In genomic region chr17:46785696-46786095, GRCh38 we compare ENCODE assay signal across 30 cellular contexts. TPM values are rescaled to one million over a fixed set of nuclear protein-coding genes. Genes with fewer than 3 reads are reported as not detected.
DNase-seq lines count a peak whose midpoint lies in the region; ATAC-seq, FAIRE-seq and TF ChIP-seq lines count a peak whose summit lies in the region.
"Had no signal": no experiment of that assay in that cellular context is flagged by ENCODE, and none has a peak within 500 bp of the region (broad histone marks: within the 10 kb centered on the region; RNA-seq: fewer than 3 reads in every experiment).

No MANE protein-coding gene starts in this region.

- H3K4me1 Mint-ChIP-seq in activated T-cell treated with anti-CD3 and anti-CD28 coated beads, Interleukin-2, amount 50 U/mL, for 24 hours (ENCODE audit: low read depth) = no peaks in the 10 kb centered on the region
- H3K4me1 Mint-ChIP-seq: activated naive CD8-positive, alpha-beta T cell treated with anti-CD3 and anti-CD28 coated beads, Interleukin-2, amount 10 ng/mL, durations not matched to agents 7 days and 5 days had no signal

- H3K4me3 ChIP-seq in HepG2 (replicated peaks in 1 of 3; ENCODE audit: insufficient read depth in 1 of 3, low read depth in 2 of 3, low read length in 3 of 3) = no peak overlapping the region; a peak in 1 of 6 replicates
- H3K4me3 ChIP-seq in right lobe of liver = no peak overlapping the region
- H3K4me3 ChIP-seq in K562 = no peak overlapping the region
- no peak overlapping the region for H3K4me3 ChIP-seq in upper lobe of right lung
- H3K4me3 ChIP-seq: colonic mucosa, GM23248, Peyer's patch, uterus had no signal

- TF ChIP-seq EP300 in HepG2 (IDR thresholded peaks at IDR 0.05; ENCODE audit: low read depth in 2 of 2, low read length in 2 of 2) (no peak), HepG2 (CRISPR knock-in tag; IDR thresholded peaks at IDR 0.05; ENCODE audit: borderline replicate concordance) (no peak), K562 (IDR thresholded peaks at IDR 0.05; ENCODE audit: low read length) (no peak)

- FAIRE-seq in HepG2 (lab: Jason Lieb, UNC) (no peak), K562 (lab: Jason Lieb, UNC) (no peak)
- FAIRE-seq: astrocyte, small intestine had no signal

- H3K9me1 ChIP-seq in K562 (ENCODE audit: control insufficient read depth, insufficient read depth, low read length) = no peaks in the 10 kb centered on the region

- intact Hi-C loops in HepG2 (cut with micrococcal nuclease; ENCODE audit: unreplicated experiment) = no loop called here
- intact Hi-C loops in right lobe of liver (cut with DNase I) = no loop called here
- intact Hi-C loops in K562 (cut with micrococcal nuclease) = no loop called here
- intact Hi-C loops in upper lobe of right lung (cut with DNase I) = no loop called here

- 27% methylated on average over 7 of the region's 7 CpGs for WGBS in HepG2 (ENCODE audit: low lambda C conversion rate)
- WGBS in right lobe of liver (ENCODE audit: insufficient coverage, low coverage, low lambda C conversion rate, missing lambda C conversion rate) = 61% methylated on average over 5 of the region's 7 CpGs
- WGBS in K562 (ENCODE audit: insufficient coverage, low coverage, missing lambda C conversion rate) = 14% methylated on average over 5 of the region's 7 CpGs

- peak; percentile 7; the same call in 1 of the 3 replicates for ATAC-seq in HepG2
- ATAC-seq in right lobe of liver = no peak
- ATAC-seq in K562 = peak; percentile 28; the same call in 2 of the 3 replicates
- peak; percentile 45 for ATAC-seq in upper lobe of right lung
- ATAC-seq in HG03039 (IDR thresholded peaks at IDR 0.05; ENCODE audit: unreplicated experiment) = no peak
- ATAC-seq: left colon had no signal

- TF ChIP-seq RAD21 in HepG2 (CRISPR knock-in tag; IDR thresholded peaks at IDR 0.05) (no peak), K562 (CRISPR knock-in tag; conservative IDR thresholded peaks at IDR 0.05 in 1 of 2, IDR thresholded peaks at IDR 0.05 in 1 of 2) (no peak)

- no peaks in the 10 kb centered on the region for H3K36me3 Mint-ChIP-seq in activated T-cell treated with anti-CD3 and anti-CD28 coated beads, Interleukin-2, amount 50 U/mL, for 24 hours (ENCODE audit: low read depth)
- H3K36me3 Mint-ChIP-seq: activated naive CD8-positive, alpha-beta T cell treated with anti-CD3 and anti-CD28 coated beads, Interleukin-2, amount 10 ng/mL, durations not matched to agents 7 days and 5 days had no signal

- H3K27me3 Mint-ChIP-seq in activated T-cell treated with anti-CD3 and anti-CD28 coated beads, Interleukin-2, amount 50 U/mL, for 24 hours = peaks cover 8% of the 10 kb centered on the region

- H2AFZ ChIP-seq in HepG2 (ENCODE audit: low read length) (no peak overlapping the region), K562 (ENCODE audit: low read depth, low read length) (peak overlapping the region; percentile 74)
- H2AFZ ChIP-seq: GM23248, parathyroid adenoma had no signal

- TF ChIP-seq POLR2A in HepG2 (IDR thresholded peaks at IDR 0.05; ENCODE audit: insufficient read depth in 1 of 2, low read depth in 2 of 2, low read length in 2 of 2) = no peak
- TF ChIP-seq POLR2A in right lobe of liver (IDR thresholded peaks at IDR 0.05) = no peak
- TF ChIP-seq POLR2A in K562 (conservative IDR thresholded peaks at IDR 0.05) = no peak

- TF ChIP-seq CTCF in HepG2 (CRISPR knock-in tag; IDR thresholded peaks at IDR 0.05) = no peak
- TF ChIP-seq CTCF in right lobe of liver (IDR thresholded peaks at IDR 0.05) = no peak
- no peak for TF ChIP-seq CTCF in K562 (IDR thresholded peaks at IDR 0.05 in 2 of 3, conservative IDR thresholded peaks at IDR 0.05 in 1 of 3; ENCODE audit: insufficient read depth in 2 of 3, low read depth in 1 of 3, low read length in 3 of 3)
- TF ChIP-seq CTCF in upper lobe of right lung (IDR thresholded peaks at IDR 0.05) = no peak

- H3K9me3 ChIP-seq in HepG2 (ENCODE audit: low read length) = no peaks in the 10 kb centered on the region
- H3K9me3 ChIP-seq in right lobe of liver = no peaks in the 10 kb centered on the region
- no peaks in the 10 kb centered on the region for H3K9me3 ChIP-seq in K562 (replicated peaks; ENCODE audit: control insufficient read depth, insufficient read depth, low read depth, low read length)
- no peaks in the 10 kb centered on the region for H3K9me3 ChIP-seq in upper lobe of right lung
- H3K9me3 ChIP-seq: colonic mucosa, Peyer's patch, uterus had no signal

- no peak for DNase-seq in HepG2 (ENCODE audit: low spot score)
- no peak for DNase-seq in right lobe of liver
- DNase-seq in K562 (ENCODE audit: extremely low read depth in 1 of 4, low spot score in 3 of 4) = peak in 3 of 4 experiments; percentile 58 to 63 (median 60)
- peak; percentile 23 for DNase-seq in left kidney (ENCODE audit: low read depth, low spot score)
- no peak for DNase-seq in upper lobe of right lung
- no peak for DNase-seq in activated T-cell treated with anti-CD3 and anti-CD28 coated beads, Interleukin-2, amount 50 U/mL, for 24 hours
- no peak for DNase-seq in DMS153 treated with DMSO at 0.1 percent for 48 hours (lab: John Stamatoyannopoulos, UW; ENCODE audit: unreplicated experiment)
- DNase-seq: 8988T; activated CD4-positive, alpha-beta T cell treated with anti-CD3 and anti-CD28 coated beads for 4 hours; activated gamma-delta T cell; activated naive CD8-positive, alpha-beta T cell treated with anti-CD3 and anti-CD28 coated beads, Interleukin-2, amount 10 ng/mL, durations not matched to agents 7 days and 5 days; colonic mucosa; DMS79; GM23248; Kasumi-1; left colon; NCI-H1417 treated with DMSO at 0.1 percent for 48 hours; NCI-H2081 treated with DMSO at 0.1 percent for 48 hours; NCI-H2227 treated with DMSO at 0.1 percent for 48 hours; Peyer's patch; small intestine; stimulated activated naive CD4-positive, alpha-beta T cell; T-helper 9 cell; uterus had no signal

- H3K27me3 ChIP-seq in HepG2 (ENCODE audit: control insufficient read depth in 1 of 2, insufficient read depth in 2 of 2, low read length in 2 of 2) (peaks cover 3 to 39% of the 10 kb centered on the region in 2 experiments; a peak in 4 of 5 replicates), right lobe of liver (no peaks in the 10 kb centered on the region), K562 (ENCODE audit: control insufficient read depth in 2 of 2, insufficient read depth in 2 of 2, low read length in 2 of 2) (no peaks in the 10 kb centered on the region), upper lobe of right lung (no peaks in the 10 kb centered on the region)
- H3K27me3 ChIP-seq: colonic mucosa, Peyer's patch, uterus had no signal

- H3K36me3 ChIP-seq in HepG2 (replicated peaks in 1 of 2; ENCODE audit: control insufficient read depth in 1 of 2, insufficient read depth in 2 of 2, low read length in 2 of 2) (no peaks in the 10 kb centered on the region), right lobe of liver (no peaks in the 10 kb centered on the region), K562 (ENCODE audit: control insufficient read depth, insufficient read depth, low read length) (no peaks in the 10 kb centered on the region), upper lobe of right lung (no peaks in the 10 kb centered on the region)
- H3K36me3 ChIP-seq: colonic mucosa, Peyer's patch, uterus had no signal

- H3K27ac Mint-ChIP-seq in activated T-cell treated with anti-CD3 and anti-CD28 coated beads, Interleukin-2, amount 50 U/mL, for 24 hours = no peak overlapping the region
- H3K27ac Mint-ChIP-seq: activated naive CD8-positive, alpha-beta T cell treated with anti-CD3 and anti-CD28 coated beads, Interleukin-2, amount 10 ng/mL, durations not matched to agents 7 days and 5 days had no signal

- BruUV-seq in HepG2 (replicated peaks; lab: Mats Ljungman, UMichigan) = no TSS peak
- no TSS peak for BruUV-seq in K562 (replicated peaks; lab: Mats Ljungman, UMichigan)

- no peaks in the 10 kb centered on the region for H3K9me3 Mint-ChIP-seq in activated T-cell treated with anti-CD3 and anti-CD28 coated beads, Interleukin-2, amount 50 U/mL, for 24 hours
- H3K9me3 Mint-ChIP-seq: activated naive CD8-positive, alpha-beta T cell treated with anti-CD3 and anti-CD28 coated beads, Interleukin-2, amount 10 ng/mL, durations not matched to agents 7 days and 5 days had no signal

- H3K27ac ChIP-seq in HepG2 (ENCODE audit: extremely low read length, insufficient read depth, low read length) (no peak overlapping the region), right lobe of liver (no peak overlapping the region), K562 (ENCODE audit: extremely low read depth, low read depth, low read length) (no peak overlapping the region), upper lobe of right lung (no peak overlapping the region)
- H3K27ac ChIP-seq: C4-2B, colonic mucosa, GM23248, HL-60, parathyroid adenoma, Peyer's patch, uterus, VCaP had no signal

- H3K4me2 ChIP-seq in HepG2 (ENCODE audit: low read depth, low read length) = peak overlapping the region; percentile 10; the same call in 1 of the 2 replicates
- no peak overlapping the region for H3K4me2 ChIP-seq in K562 (ENCODE audit: insufficient read depth, low read length)

- H4K20me1 ChIP-seq in HepG2 (ENCODE audit: insufficient read depth, low read length) = no peaks in the 10 kb centered on the region
- no peaks in the 10 kb centered on the region for H4K20me1 ChIP-seq in K562 (replicated peaks; ENCODE audit: control insufficient read depth, insufficient read depth, low read length)

- no peak overlapping the region for H3K4me3 Mint-ChIP-seq in activated T-cell treated with anti-CD3 and anti-CD28 coated beads, Interleukin-2, amount 50 U/mL, for 24 hours
- H3K4me3 Mint-ChIP-seq: activated naive CD8-positive, alpha-beta T cell treated with anti-CD3 and anti-CD28 coated beads, Interleukin-2, amount 10 ng/mL, durations not matched to agents 7 days and 5 days had no signal

- H3K9ac ChIP-seq in HepG2 (ENCODE audit: insufficient read depth, low read depth, low read length) = no peak overlapping the region
- peak overlapping the region in 1 of 2 experiments; percentile 83; a peak in 2 of 4 replicates for H3K9ac ChIP-seq in K562 (ENCODE audit: insufficient read depth in 1 of 2, low read depth in 2 of 2, low read length in 2 of 2)
- H3K9ac ChIP-seq: GM23248, parathyroid adenoma had no signal

- in situ Hi-C loops in HepG2 (cut with HindIII; ENCODE audit: extremely low pct_ligation_motif_present, low pct_unique_long_range_greater_than_20kb) = loop anchor here (10.0 kb wide), 1 partner anchor 51 kb away; no protein-coding TSS in a partner anchor
- in situ Hi-C loops in K562 (cut with MboI) = no loop called here

- H3K4me1 ChIP-seq in HepG2 (ENCODE audit: insufficient read depth, low read length) (peaks cover 37% of the 10 kb centered on the region), right lobe of liver (peaks cover 0 to 7% (median 0%) of the 10 kb centered on the region in 4 donors), K562 (replicated peaks in 1 of 2; ENCODE audit: control insufficient read depth in 2 of 2, insufficient read depth in 2 of 2, low read length in 2 of 2) (peaks cover 23 to 51% of the 10 kb centered on the region in 2 experiments), upper lobe of right lung (no peaks in the 10 kb centered on the region)
- H3K4me1 ChIP-seq: colonic mucosa, parathyroid adenoma, uterus had no signal

- CTCF ChIA-PET in HepG2 (lab: Yijun Ruan, JAX; ENCODE audit: low intra/inter-chr PET ratio, low total read pairs) (no interaction called here), K562 (lab: Yijun Ruan, JAX; ENCODE audit: low intra/inter-chr PET ratio) (no interaction called here)

- H3K79me2 ChIP-seq in HepG2 (ENCODE audit: insufficient read depth, low read length) (no peaks in the 10 kb centered on the region), K562 (ENCODE audit: control insufficient read depth, insufficient read depth, low read length) (no peaks in the 10 kb centered on the region)
- H3K79me2 ChIP-seq: parathyroid adenoma had no signal

- POLR2A ChIA-PET in HepG2 (lab: Yijun Ruan, JAX) = no interaction called here
- POLR2A ChIA-PET in K562 (lab: Yijun Ruan, JAX) = interaction anchor here (0.7 to 1.2 kb wide), 4 partner anchors 9 to 12 kb away, joined by 3 to 5 read pairs (median 4); no protein-coding TSS in a partner anchor

RNA-seq across cellular contexts. Expression of gene WNT3, which starts 32.8 kb away (rescaled TPM):
- total RNA-seq in HepG2 (2016; rRNA removed; fragmentation: Illumina TruSeq; extraction: Trizol) = 6.4 and 8.5 TPM in 2 replicates
- 0.71 and 1.2 TPM in 2 replicates for total RNA-seq in HepG2 (2016; cell fraction: cytosol; rRNA removed; fragmentation: Illumina TruSeq; extraction: Trizol; ENCODE audit: low read depth)
- total RNA-seq in HepG2 (2016; cell fraction: insoluble cytoplasmic fraction; rRNA removed; fragmentation: Illumina TruSeq; extraction: Trizol) = 5.9 and 8.3 TPM in 2 replicates
- total RNA-seq in HepG2 (2016; cell fraction: membrane; rRNA removed; fragmentation: Illumina TruSeq; extraction: Trizol) = 4.3 and 4.8 TPM in 2 replicates
- 8.4 and 9.8 TPM in 2 replicates for total RNA-seq in HepG2 (2016; cell fraction: nucleus; rRNA removed; fragmentation: Illumina TruSeq; extraction: Trizol)
- 10.3 and 12.5 TPM in 2 replicates for polyA plus RNA-seq in HepG2 (2011; rRNA removed)
- polyA plus RNA-seq in HepG2 (2011; cell fraction: cytosol; rRNA removed) = 5.1 and 6.8 TPM in 2 replicates
- polyA plus RNA-seq in HepG2 (2011; cell fraction: nucleus; rRNA removed) = 27.1 and 28.5 TPM in 2 replicates
- 6.9 and 7.4 TPM in 2 replicates for polyA plus RNA-seq in HepG2 (2012)
- polyA plus RNA-seq in HepG2 (2016; cell fraction: cytosol; fragmentation: Illumina TruSeq; extraction: Trizol; ENCODE audit: low read depth) = 0.82 and 0.98 TPM in 2 replicates
- polyA plus RNA-seq in HepG2 (2016; cell fraction: insoluble cytoplasmic fraction; fragmentation: Illumina TruSeq; extraction: Trizol; ENCODE audit: low read depth) = 6.2 TPM in 2 replicates
- polyA plus RNA-seq in HepG2 (2016; cell fraction: membrane; fragmentation: Illumina TruSeq; extraction: Trizol; ENCODE audit: low read depth) = 2.9 and 3.1 TPM in 2 replicates
- polyA plus RNA-seq in HepG2 (2016; cell fraction: nucleus; fragmentation: Illumina TruSeq; extraction: Trizol; ENCODE audit: insufficient read depth, low read depth) = 27.6 and 28.5 TPM in 2 replicates
- polyA minus RNA-seq in HepG2 (2011; rRNA and poly(A)+ RNA removed; ENCODE audit: low replicate concordance) = 4.4 and 6.5 TPM in 2 replicates
- 2.9 and 3.2 TPM in 2 replicates for polyA minus RNA-seq in HepG2 (2011; cell fraction: cytosol; rRNA and poly(A)+ RNA removed)
- 5.0 and 6.2 TPM in 2 replicates for polyA minus RNA-seq in HepG2 (2011; cell fraction: nucleus; rRNA and poly(A)+ RNA removed)
- 1 to 10 TPM; 1.0 to 5.0 (median 4.0) TPM for total RNA-seq in right lobe of liver
- total RNA-seq in K562 (2011; cell fraction: chromatin; rRNA removed; ENCODE audit: low replicate concordance) = 8.1 and 10.9 TPM in 2 replicates
- total RNA-seq in K562 (2011; cell fraction: nucleolus; rRNA removed) = 6.1 and 6.8 TPM in 2 replicates
- total RNA-seq in K562 (2011; cell fraction: nucleoplasm; rRNA removed) = 7.8 and 8.3 TPM in 2 replicates
- total RNA-seq in K562 (2014; rRNA removed) = 1.5 and 2.9 TPM in 2 replicates
- 2.2 and 2.4 TPM in 2 replicates for total RNA-seq in K562 (2014; rRNA removed; fragmentation: Illumina TruSeq; extraction: Trizol)
- 2.6 and 2.8 TPM in 2 replicates for total RNA-seq in K562 (2015; rRNA removed; fragmentation: Illumina TruSeq; extraction: Trizol)
- total RNA-seq in K562 (2021) = 2.7 and 3.5 TPM in 2 replicates
- 5.9 and 6.1 TPM in 2 replicates for polyA plus RNA-seq in K562 (2011; rRNA removed)
- polyA plus RNA-seq in K562 (2011; cell fraction: cytosol; rRNA removed) = 3.4 and 3.9 TPM in 2 replicates
- polyA plus RNA-seq in K562 (2011; cell fraction: nucleus; rRNA removed) = 18.0 and 19.7 TPM in 2 replicates
- 2.5 and 2.8 TPM in 2 replicates for polyA plus RNA-seq in K562 (2012)
- polyA plus RNA-seq in K562 (2014; fragmentation: Illumina TruSeq; extraction: Trizol) = 3.2 and 3.6 TPM in 2 replicates
- 1 to 10 TPM; 2.1 to 3.5 TPM for polyA plus RNA-seq in K562 (2014; fragmentation: Nextera tagmentation; extraction: Ambion mirVana)
- polyA plus RNA-seq in K562 (2014; rRNA removed) = 2.5 and 3.3 TPM in 2 replicates
- 2.9 and 3.6 TPM in 2 replicates for polyA minus RNA-seq in K562 (2011; rRNA and poly(A)+ RNA removed)
- polyA minus RNA-seq in K562 (2011; cell fraction: cytosol; rRNA and poly(A)+ RNA removed) = 2.0 and 2.4 TPM in 2 replicates
- 2.6 and 2.7 TPM in 2 replicates for polyA minus RNA-seq in K562 (2011; cell fraction: nucleus; rRNA and poly(A)+ RNA removed)
- total RNA-seq in upper lobe of right lung = 3.3 TPM
- total RNA-seq: activated naive CD8-positive, alpha-beta T cell treated with anti-CD3 and anti-CD28 coated beads, Interleukin-2, amount 10 ng/mL, durations not matched to agents 7 days and 5 days had no signal

Comparison
In these comparisons a context has a peak if more than half of its experiments do, and no peak if none do; other contexts are left out.
1. ATAC-seq: peak in HepG2 (single experiment), K562 (single experiment) and upper lobe of right lung (single experiment); none in right lobe of liver (0 of 4) and HG03039 (single experiment).
2. DNase-seq: peak in K562 (3 of 4) and left kidney (single experiment); none in HepG2 (single experiment), right lobe of liver (0 of 3), upper lobe of right lung (single experiment), activated T-cell treated with anti-CD3 and anti-CD28 coated beads, Interleukin-2, amount 50 U/mL, for 24 hours (single experiment) and DMS153 treated with DMSO at 0.1 percent for 48 hours (single experiment).